ENCODE assay signal across 8 cellular contexts in genomic region chrX:118116308-118117068, GRCh38. TPM values are rescaled to one million over a fixed set of nuclear protein-coding genes. Genes with fewer than 3 reads are reported as not detected.
DNase-seq lines count a peak whose midpoint lies in the region; ATAC-seq, FAIRE-seq and TF ChIP-seq lines count a peak whose summit lies in the region.

Gene KLHL13 (minus strand): TSS chrX:118116810. CDS start chrX:118028473, 88,337 bp downstream.

- H3K9me3 ChIP-seq in endocrine pancreas (ENCODE audit: control insufficient read depth, low read length) (no peaks in the 10 kb centered on the region), lower lobe of right lung (no peaks in the 10 kb centered on the region)

- peak within 1 kb of the TSS; percentile 66 for H3K4me3 Mint-ChIP-seq in T-helper 2 cell treated with Interferon-gamma antibody and Interleukin-4, amounts not matched to agents 5 μg/mL and 100 μg/mL, for 36 hours
- H3K4me3 Mint-ChIP-seq in stimulated activated memory B cell treated with anti-CD40 and anti-IgM and Interleukin-4, amounts not matched to agents 10 μg/mL and 1 μg/mL and 100 μg/mL, for 72 hours: peak within 1 kb of the TSS; percentile 72

- H3K27ac Mint-ChIP-seq in T-helper 2 cell treated with Interferon-gamma antibody and Interleukin-4, amounts not matched to agents 5 μg/mL and 100 μg/mL, for 36 hours: peak within 1 kb of the TSS; percentile 52
- H3K27ac Mint-ChIP-seq in stimulated activated memory B cell treated with anti-CD40 and anti-IgM and Interleukin-4, amounts not matched to agents 10 μg/mL and 1 μg/mL and 100 μg/mL, for 72 hours: peak within 1 kb of the TSS; percentile 43

- peak within 1 kb of the TSS; percentile 34 for H3K4me3 ChIP-seq in endocrine pancreas (ENCODE audit: control insufficient read depth, insufficient read depth, low read length)
- peak within 1 kb of the TSS; percentile 54 for H3K4me3 ChIP-seq in lower lobe of right lung

- H3K27ac ChIP-seq in lower lobe of right lung: no peak within 1 kb of the TSS

- TF ChIP-seq CTCF in lower lobe of right lung (IDR thresholded peaks at IDR 0.05): no peak

- no peak for FAIRE-seq in H54 (lab: Jason Lieb, UNC)

- H3K9me3 Mint-ChIP-seq in T-helper 2 cell treated with Interferon-gamma antibody and Interleukin-4, amounts not matched to agents 5 μg/mL and 100 μg/mL, for 36 hours: no peaks in the 10 kb centered on the region
- H3K9me3 Mint-ChIP-seq in stimulated activated memory B cell treated with anti-CD40 and anti-IgM and Interleukin-4, amounts not matched to agents 10 μg/mL and 1 μg/mL and 100 μg/mL, for 72 hours: no peaks in the 10 kb centered on the region

- H3K9ac ChIP-seq in endocrine pancreas (ENCODE audit: control insufficient read depth, insufficient read depth, low read length): peak within 1 kb of the TSS; percentile 41

- H3K36me3 Mint-ChIP-seq in T-helper 2 cell treated with Interferon-gamma antibody and Interleukin-4, amounts not matched to agents 5 μg/mL and 100 μg/mL, for 36 hours (ENCODE audit: low read depth): no peaks in the 10 kb centered on the region
- no peaks in the 10 kb centered on the region for H3K36me3 Mint-ChIP-seq in stimulated activated memory B cell treated with anti-CD40 and anti-IgM and Interleukin-4, amounts not matched to agents 10 μg/mL and 1 μg/mL and 100 μg/mL, for 72 hours

- peak; percentile 59 for DNase-seq in COLO668 (lab: John Stamatoyannopoulos, UW; ENCODE audit: unreplicated experiment)
- peak; percentile 35 for DNase-seq in H54 (ENCODE audit: insufficient read length, low spot score)
- peak; percentile 3 for DNase-seq in T-helper 2 cell treated with Interferon-gamma antibody and Interleukin-4, amounts not matched to agents 5 μg/mL and 100 μg/mL, for 36 hours (ENCODE audit: low spot score)
- DNase-seq in lower lobe of right lung: peak; percentile 27
- no peak for DNase-seq in activated gamma-delta T cell treated with Interleukin-2 at 50 U/mL for 16 hours

- no peaks in the 10 kb centered on the region for H3K4me1 Mint-ChIP-seq in T-helper 2 cell treated with Interferon-gamma antibody and Interleukin-4, amounts not matched to agents 5 μg/mL and 100 μg/mL, for 36 hours (ENCODE audit: low read depth)
- H3K4me1 Mint-ChIP-seq in stimulated activated memory B cell treated with anti-CD40 and anti-IgM and Interleukin-4, amounts not matched to agents 10 μg/mL and 1 μg/mL and 100 μg/mL, for 72 hours: peaks cover 18% of the 10 kb centered on the region

- intact Hi-C loops in lower lobe of right lung (cut with DNase I): no loop called here

- H3K27me3 ChIP-seq in endocrine pancreas (ENCODE audit: control insufficient read depth, insufficient read depth, low read length) (no peaks in the 10 kb centered on the region), lower lobe of right lung (ENCODE audit: low read depth) (no peaks in the 10 kb centered on the region)

- no peaks in the 10 kb centered on the region for H3K36me3 ChIP-seq in endocrine pancreas (ENCODE audit: control insufficient read depth, insufficient read depth, low read length)
- no peaks in the 10 kb centered on the region for H3K36me3 ChIP-seq in lower lobe of right lung

- no peaks in the 10 kb centered on the region for H3K4me1 ChIP-seq in endocrine pancreas (ENCODE audit: control insufficient read depth, insufficient read depth, low read length)
- no peaks in the 10 kb centered on the region for H3K4me1 ChIP-seq in lower lobe of right lung

- peaks cover 33% of the 10 kb centered on the region for H3K27me3 Mint-ChIP-seq in T-helper 2 cell treated with Interferon-gamma antibody and Interleukin-4, amounts not matched to agents 5 μg/mL and 100 μg/mL, for 36 hours (ENCODE audit: low read depth)
- peaks cover 19% of the 10 kb centered on the region for H3K27me3 Mint-ChIP-seq in stimulated activated memory B cell treated with anti-CD40 and anti-IgM and Interleukin-4, amounts not matched to agents 10 μg/mL and 1 μg/mL and 100 μg/mL, for 72 hours

- ATAC-seq in lower lobe of right lung: peak; percentile 81 to 82
- ATAC-seq in stimulated activated memory B cell treated with anti-CD40 and anti-IgM and Interleukin-4, amounts not matched to agents 10 μg/mL and 1 μg/mL and 100 μg/mL, for 72 hours: peak; percentile 51
- no peak for ATAC-seq in GM21786 (IDR thresholded peaks at IDR 0.05; ENCODE audit: unreplicated experiment)

- no peak for TF ChIP-seq POLR2A in H54 (IDR thresholded peaks at IDR 0.05; ENCODE audit: low read depth, low read length)

RNA-seq across cellular contexts. Expression of gene KLHL13, which starts in this region (rescaled TPM):
- 3.9 TPM for total RNA-seq in lower lobe of right lung
